17 cellular contexts compared by ENCODE assay signal in the genomic region with DNA sequence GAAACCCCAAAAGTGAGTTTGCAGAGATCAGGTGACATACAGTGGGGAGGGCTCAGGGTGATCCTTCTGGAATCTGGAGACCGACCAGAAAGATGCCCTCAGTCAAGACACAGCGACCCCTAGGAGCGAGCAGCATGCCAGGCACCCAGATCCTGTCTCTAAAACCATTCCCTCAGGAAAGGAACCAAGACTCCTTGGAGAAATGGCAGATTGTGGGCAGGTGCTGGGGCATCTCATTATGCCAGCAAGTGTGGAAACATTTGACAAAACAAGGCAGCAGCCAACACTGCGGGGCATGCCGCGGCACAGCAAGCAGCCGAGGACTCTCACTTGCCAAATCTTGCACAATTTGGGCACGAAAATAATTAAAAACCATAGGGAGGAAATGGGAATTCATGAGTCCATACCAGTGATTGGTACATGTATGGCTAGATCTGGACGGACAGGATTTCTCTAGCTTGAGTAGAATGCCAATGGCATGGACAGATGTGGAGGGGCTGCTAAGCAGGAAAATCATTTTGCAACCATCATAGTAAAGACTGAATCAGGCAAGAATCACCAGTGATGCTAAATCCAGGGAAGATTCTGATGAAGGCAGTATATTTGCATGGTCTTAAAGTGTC.
DNase-seq lines count a peak whose midpoint lies in the region; ATAC-seq, FAIRE-seq and TF ChIP-seq lines count a peak whose summit lies in the region.
"Had no signal": no experiment of that assay in that cellular context is flagged by ENCODE, and none has a peak within 500 bp of the region (broad histone marks: within the 10 kb centered on the region; RNA-seq: fewer than 3 reads in every experiment).

No MANE protein-coding gene starts in this region.

- no peaks in the 10 kb centered on the region for H3K79me2 ChIP-seq in endothelial cell of umbilical vein (ENCODE audit: control insufficient read depth, insufficient read depth, low read length)

- no peak for ATAC-seq in HG03175 (IDR thresholded peaks at IDR 0.05; ENCODE audit: unreplicated experiment)
- ATAC-seq: lower lobe of right lung had no signal

- CTCF ChIA-PET in endothelial cell of umbilical vein (lab: Charles Lee): interaction anchor here (1.4 kb wide), 1 partner anchor 56 kb away, joined by 5 read pairs; no protein-coding TSS in a partner anchor

- POLR2A ChIA-PET in endothelial cell of umbilical vein (lab: Charles Lee): no interaction called here

- no peaks in the 10 kb centered on the region for H3K36me3 ChIP-seq in BLaER1 treated with 17β-estradiol and CSF1 and Interleukin-3, amounts not matched to agents 10 nM and 100 nM
- H3K36me3 ChIP-seq in GM06990 (ENCODE audit: control insufficient read depth, insufficient read depth, low read length) (no peaks in the 10 kb centered on the region), endothelial cell of umbilical vein (ENCODE audit: control insufficient read depth in 2 of 2, extremely low read depth in 1 of 2, insufficient read depth in 2 of 2, low read length in 2 of 2) (peaks cover 0 to 29% of the 10 kb centered on the region in 2 experiments), transverse colon (no peaks in the 10 kb centered on the region), brain microvascular endothelial cell (replicated peaks) (peaks cover 7% of the 10 kb centered on the region)

- peak overlapping the region in 5 of 11 experiments; percentile 4 to 44 (median 15); a peak in 3 of 22 replicates for H3K9ac ChIP-seq in BLaER1 treated with 17β-estradiol and CSF1 and Interleukin-3, amounts not matched to agents 10 nM and 100 nM
- peak overlapping the region; percentile 49 for H3K9ac ChIP-seq in endothelial cell of umbilical vein (replicated peaks; ENCODE audit: extremely low read depth, insufficient read depth, low read length)

- TF ChIP-seq POLR2A in endothelial cell of umbilical vein (IDR thresholded peaks at IDR 0.05; ENCODE audit: low read depth, low read length) (no peak), transverse colon (IDR thresholded peaks at IDR 0.05) (no peak), erythroblast (IDR thresholded peaks at IDR 0.05; ENCODE audit: low read length) (no peak)

- in situ Hi-C loops in SK-MEL-5 (cut with HindIII; ENCODE audit: low pct_unique_long_range_greater_than_20kb, low sequenced_read_pairs): no loop called here
- in situ Hi-C loops in transverse colon (cut with MboI; ENCODE audit: low pct_ligation_motif_present in 1 of 4, low pct_unique_long_range_greater_than_20kb in 1 of 4, low sequenced_read_pairs in 3 of 4): no loop called here
- in situ Hi-C loops in brain microvascular endothelial cell (cut with HindIII; ENCODE audit: low pct_ligation_motif_present, low sequenced_read_pairs): no loop called here

- no peaks in the 10 kb centered on the region for H3K9me3 ChIP-seq in BLaER1 treated with 17β-estradiol and CSF1 and Interleukin-3, amounts not matched to agents 10 nM and 100 nM (replicated peaks in 1 of 11)
- H3K9me3 ChIP-seq in endothelial cell of umbilical vein (replicated peaks; ENCODE audit: control insufficient read depth, insufficient read depth, low read length) (no peaks in the 10 kb centered on the region), transverse colon (no peaks in the 10 kb centered on the region)
- H3K9me3 ChIP-seq: lower lobe of right lung, SJSA1 had no signal

- no TSS peak for BruUV-seq in endothelial cell of umbilical vein (replicated peaks; lab: Mats Ljungman, UMichigan)

- dilution Hi-C loops in endothelial cell of umbilical vein (cut with MboI; ENCODE audit: extremely low pct_ligation_motif_present, low sequenced_read_pairs): no loop called here

- peaks cover 36 to 99% (median 83%) of the 10 kb centered on the region in 10 experiments for H3K4me1 ChIP-seq in BLaER1 treated with 17β-estradiol and CSF1 and Interleukin-3, amounts not matched to agents 10 nM and 100 nM
- H3K4me1 ChIP-seq in endothelial cell of umbilical vein (ENCODE audit: control insufficient read depth, extremely low read depth, insufficient read depth, low read length) (peaks cover 33% of the 10 kb centered on the region), transverse colon (no peaks in the 10 kb centered on the region)
- H3K4me1 ChIP-seq: lower lobe of right lung had no signal

- peak overlapping the region; percentile 59 to 92 (median 81) for H3K4me2 ChIP-seq in BLaER1 treated with 17β-estradiol and CSF1 and Interleukin-3, amounts not matched to agents 10 nM and 100 nM
- H3K4me2 ChIP-seq in endothelial cell of umbilical vein (ENCODE audit: insufficient read depth, low read length): peak overlapping the region; percentile 47

- no peaks in the 10 kb centered on the region for H4K20me1 ChIP-seq in BLaER1 treated with 17β-estradiol and CSF1 and Interleukin-3, amounts not matched to agents 10 nM and 100 nM
- H4K20me1 ChIP-seq in endothelial cell of umbilical vein (replicated peaks; ENCODE audit: control insufficient read depth, extremely low read depth, insufficient read depth, low read length): no peaks in the 10 kb centered on the region

- peak overlapping the region in 2 of 10 experiments; percentile 3 to 31; a peak in 1 of 20 replicates for H3K4me3 ChIP-seq in BLaER1 treated with 17β-estradiol and CSF1 and Interleukin-3, amounts not matched to agents 10 nM and 100 nM
- no peak overlapping the region for H3K4me3 ChIP-seq in GM06990 (replicated peaks; ENCODE audit: low read depth, low read length)
- no peak overlapping the region for H3K4me3 ChIP-seq in endothelial cell of umbilical vein (replicated peaks in 1 of 3; ENCODE audit: insufficient read depth in 1 of 3, low read depth in 1 of 3, low read length in 3 of 3)
- no peak overlapping the region for H3K4me3 ChIP-seq in transverse colon
- no peak overlapping the region for H3K4me3 ChIP-seq in brain microvascular endothelial cell (ENCODE audit: low read depth, low read length)
- H3K4me3 ChIP-seq: lower lobe of right lung, SJSA1 had no signal

- TF ChIP-seq CTCF in GM06990 (IDR thresholded peaks at IDR 0.05; ENCODE audit: insufficient read depth, low read length, poor library complexity, severe bottlenecking) (peak; percentile 4), endothelial cell of umbilical vein (IDR thresholded peaks at IDR 0.05; ENCODE audit: extremely low read depth in 1 of 2, insufficient read depth in 1 of 2, low read depth in 1 of 2, low read length in 2 of 2) (no peak), transverse colon (IDR thresholded peaks at IDR 0.05) (no peak), brain microvascular endothelial cell (IDR thresholded peaks at IDR 0.05; ENCODE audit: low read depth, low read length, missing control alignments) (no peak)

- TF ChIP-seq EP300 in transverse colon (IDR thresholded peaks at IDR 0.05; ENCODE audit: low read depth): no peak

- H2AFZ ChIP-seq in endothelial cell of umbilical vein (ENCODE audit: low read depth, low read length): no peak overlapping the region

- no peaks in the 10 kb centered on the region for H3K9me1 ChIP-seq in endothelial cell of umbilical vein (replicated peaks; ENCODE audit: control insufficient read depth, extremely low read depth, insufficient read depth, low read length)

- 89 to 92% methylated on average over 9 of the region's 9 CpGs for WGBS in transverse colon (ENCODE audit: low coverage in 1 of 2), 2 donors

- H3K27ac ChIP-seq in BLaER1 treated with 17β-estradiol and CSF1 and Interleukin-3, amounts not matched to agents 10 nM and 100 nM: peak overlapping the region in 4 of 11 experiments; percentile 17 to 41 (median 26); a peak in 8 of 22 replicates
- H3K27ac ChIP-seq in endothelial cell of umbilical vein (ENCODE audit: insufficient read depth, low read depth, low read length) (peak overlapping the region; percentile 53), transverse colon (no peak overlapping the region), brain microvascular endothelial cell (no peak overlapping the region)
- H3K27ac ChIP-seq: lower lobe of right lung, SJSA1 had no signal

- no peak for FAIRE-seq in endothelial cell of umbilical vein (lab: Jason Lieb, UNC)
- FAIRE-seq: G401.6 had no signal

- DNase-seq in GM06990 (ENCODE audit: extremely low read depth, insufficient read length) (no peak), SK-MEL-5 (ENCODE audit: low read depth, low spot score) (peak; percentile 49), endothelial cell of umbilical vein (ENCODE audit: low read depth, low spot score) (no peak), transverse colon (no peak), erythroblast (lab: John Stamatoyannopoulos, UW) (no peak), brain microvascular endothelial cell (no peak)
- DNase-seq: activated CD4-positive, alpha-beta T cell treated with anti-CD3 and anti-CD28 coated beads, Interleukin-2, amount 50 U/mL, for 4 hours; activated T-cell treated with anti-CD3 and anti-CD28 coated beads, Interleukin-2, amount 50 U/mL, for 24 hours; COR-L47; lower lobe of right lung; NCI-H2107; NCI-H524; stimulated activated CD4-positive, alpha-beta T cell treated with anti-CD3 and anti-CD28 coated beads, Interleukin-1b, Interleukin-23, amount 100 ng/mL, for 48 hours had no signal

- intact Hi-C loops in endothelial cell of umbilical vein (cut with micrococcal nuclease): no loop called here
- intact Hi-C loops in transverse colon (cut with DNase I; ENCODE audit: low total_unique reads): no loop called here

- no peaks in the 10 kb centered on the region for H3K27me3 ChIP-seq in BLaER1 treated with 17β-estradiol and CSF1 and Interleukin-3, amounts not matched to agents 10 nM and 100 nM
- no peaks in the 10 kb centered on the region; the same call in 1 of the 2 replicates for H3K27me3 ChIP-seq in GM06990 (replicated peaks; ENCODE audit: control insufficient read depth, insufficient read depth, low read length)
- H3K27me3 ChIP-seq in endothelial cell of umbilical vein (ENCODE audit: control insufficient read depth in 2 of 2, insufficient read depth in 2 of 2, low read length in 2 of 2): no peaks in the 10 kb centered on the region
- H3K27me3 ChIP-seq in transverse colon: no peaks in the 10 kb centered on the region
- H3K27me3 ChIP-seq in brain microvascular endothelial cell (replicated peaks): no peaks in the 10 kb centered on the region
- H3K27me3 ChIP-seq: SJSA1 had no signal

TF ChIP-seq in endothelial cell of umbilical vein, 7 proteins besides CTCF, POLR2A, EP300 and RAD21:
- TF ChIP-seq JUN (IDR thresholded peaks at IDR 0.05; ENCODE audit: borderline replicate concordance, insufficient read depth, insufficient read length, low read depth) (no peak), FOS (IDR thresholded peaks at IDR 0.05; ENCODE audit: borderline replicate concordance, insufficient read depth, low read length) (no peak), GATA2 (IDR thresholded peaks at IDR 0.05; ENCODE audit: insufficient read depth, insufficient read length, low read depth, low read length) (no peak), POLR2AphosphoS5 (IDR thresholded peaks at IDR 0.05; ENCODE audit: insufficient read depth, low read depth, low read length) (no peak)
- TF ChIP-seq, protein P1, sequence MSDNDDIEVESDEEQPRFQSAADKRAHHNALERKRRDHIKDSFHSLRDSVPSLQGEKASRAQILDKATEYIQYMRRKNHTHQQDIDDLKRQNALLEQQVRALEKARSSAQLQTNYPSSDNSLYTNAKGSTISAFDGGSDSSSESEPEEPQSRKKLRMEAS (IDR thresholded peaks at IDR 0.05; ENCODE audit: insufficient read depth, insufficient read length): no peak
